ENCODE assay signal across 1 cellular context in the genomic region with DNA sequence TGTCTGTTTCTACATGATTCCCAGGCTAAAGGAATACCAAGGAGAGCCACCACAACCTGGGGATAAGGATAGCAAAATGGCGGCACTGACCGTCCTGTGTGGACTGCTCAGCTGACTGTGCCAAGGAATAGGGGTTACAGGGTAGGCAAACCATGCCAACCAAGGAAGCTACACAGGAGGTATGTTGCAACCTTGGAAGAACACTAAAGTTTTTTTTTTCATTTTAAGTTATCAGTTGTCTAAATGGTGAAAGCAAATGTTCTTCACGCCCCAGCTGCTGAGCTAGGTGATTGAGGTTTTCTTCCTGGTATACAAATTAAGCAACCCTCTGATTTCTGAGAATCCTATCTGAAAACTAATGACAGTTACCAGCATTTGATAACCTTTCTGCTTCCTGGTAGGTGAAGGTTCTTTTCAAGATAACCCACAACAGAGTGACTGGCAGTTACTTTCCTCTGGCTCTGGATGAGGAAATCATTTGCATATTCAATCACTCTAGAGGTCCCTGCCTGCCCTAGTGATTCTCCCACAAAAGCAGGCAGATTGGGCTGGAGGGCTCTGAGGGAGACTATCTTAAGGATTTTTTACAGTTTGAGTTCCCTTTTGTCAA.
TF ChIP-seq lines count a peak whose summit lies in the region.

No MANE protein-coding gene starts in this region.

TF ChIP-seq in GM23338, 12 proteins besides CTCF, POLR2A, EP300 and RAD21 (continued from another document):
- TF ChIP-seq, protein P1, sequence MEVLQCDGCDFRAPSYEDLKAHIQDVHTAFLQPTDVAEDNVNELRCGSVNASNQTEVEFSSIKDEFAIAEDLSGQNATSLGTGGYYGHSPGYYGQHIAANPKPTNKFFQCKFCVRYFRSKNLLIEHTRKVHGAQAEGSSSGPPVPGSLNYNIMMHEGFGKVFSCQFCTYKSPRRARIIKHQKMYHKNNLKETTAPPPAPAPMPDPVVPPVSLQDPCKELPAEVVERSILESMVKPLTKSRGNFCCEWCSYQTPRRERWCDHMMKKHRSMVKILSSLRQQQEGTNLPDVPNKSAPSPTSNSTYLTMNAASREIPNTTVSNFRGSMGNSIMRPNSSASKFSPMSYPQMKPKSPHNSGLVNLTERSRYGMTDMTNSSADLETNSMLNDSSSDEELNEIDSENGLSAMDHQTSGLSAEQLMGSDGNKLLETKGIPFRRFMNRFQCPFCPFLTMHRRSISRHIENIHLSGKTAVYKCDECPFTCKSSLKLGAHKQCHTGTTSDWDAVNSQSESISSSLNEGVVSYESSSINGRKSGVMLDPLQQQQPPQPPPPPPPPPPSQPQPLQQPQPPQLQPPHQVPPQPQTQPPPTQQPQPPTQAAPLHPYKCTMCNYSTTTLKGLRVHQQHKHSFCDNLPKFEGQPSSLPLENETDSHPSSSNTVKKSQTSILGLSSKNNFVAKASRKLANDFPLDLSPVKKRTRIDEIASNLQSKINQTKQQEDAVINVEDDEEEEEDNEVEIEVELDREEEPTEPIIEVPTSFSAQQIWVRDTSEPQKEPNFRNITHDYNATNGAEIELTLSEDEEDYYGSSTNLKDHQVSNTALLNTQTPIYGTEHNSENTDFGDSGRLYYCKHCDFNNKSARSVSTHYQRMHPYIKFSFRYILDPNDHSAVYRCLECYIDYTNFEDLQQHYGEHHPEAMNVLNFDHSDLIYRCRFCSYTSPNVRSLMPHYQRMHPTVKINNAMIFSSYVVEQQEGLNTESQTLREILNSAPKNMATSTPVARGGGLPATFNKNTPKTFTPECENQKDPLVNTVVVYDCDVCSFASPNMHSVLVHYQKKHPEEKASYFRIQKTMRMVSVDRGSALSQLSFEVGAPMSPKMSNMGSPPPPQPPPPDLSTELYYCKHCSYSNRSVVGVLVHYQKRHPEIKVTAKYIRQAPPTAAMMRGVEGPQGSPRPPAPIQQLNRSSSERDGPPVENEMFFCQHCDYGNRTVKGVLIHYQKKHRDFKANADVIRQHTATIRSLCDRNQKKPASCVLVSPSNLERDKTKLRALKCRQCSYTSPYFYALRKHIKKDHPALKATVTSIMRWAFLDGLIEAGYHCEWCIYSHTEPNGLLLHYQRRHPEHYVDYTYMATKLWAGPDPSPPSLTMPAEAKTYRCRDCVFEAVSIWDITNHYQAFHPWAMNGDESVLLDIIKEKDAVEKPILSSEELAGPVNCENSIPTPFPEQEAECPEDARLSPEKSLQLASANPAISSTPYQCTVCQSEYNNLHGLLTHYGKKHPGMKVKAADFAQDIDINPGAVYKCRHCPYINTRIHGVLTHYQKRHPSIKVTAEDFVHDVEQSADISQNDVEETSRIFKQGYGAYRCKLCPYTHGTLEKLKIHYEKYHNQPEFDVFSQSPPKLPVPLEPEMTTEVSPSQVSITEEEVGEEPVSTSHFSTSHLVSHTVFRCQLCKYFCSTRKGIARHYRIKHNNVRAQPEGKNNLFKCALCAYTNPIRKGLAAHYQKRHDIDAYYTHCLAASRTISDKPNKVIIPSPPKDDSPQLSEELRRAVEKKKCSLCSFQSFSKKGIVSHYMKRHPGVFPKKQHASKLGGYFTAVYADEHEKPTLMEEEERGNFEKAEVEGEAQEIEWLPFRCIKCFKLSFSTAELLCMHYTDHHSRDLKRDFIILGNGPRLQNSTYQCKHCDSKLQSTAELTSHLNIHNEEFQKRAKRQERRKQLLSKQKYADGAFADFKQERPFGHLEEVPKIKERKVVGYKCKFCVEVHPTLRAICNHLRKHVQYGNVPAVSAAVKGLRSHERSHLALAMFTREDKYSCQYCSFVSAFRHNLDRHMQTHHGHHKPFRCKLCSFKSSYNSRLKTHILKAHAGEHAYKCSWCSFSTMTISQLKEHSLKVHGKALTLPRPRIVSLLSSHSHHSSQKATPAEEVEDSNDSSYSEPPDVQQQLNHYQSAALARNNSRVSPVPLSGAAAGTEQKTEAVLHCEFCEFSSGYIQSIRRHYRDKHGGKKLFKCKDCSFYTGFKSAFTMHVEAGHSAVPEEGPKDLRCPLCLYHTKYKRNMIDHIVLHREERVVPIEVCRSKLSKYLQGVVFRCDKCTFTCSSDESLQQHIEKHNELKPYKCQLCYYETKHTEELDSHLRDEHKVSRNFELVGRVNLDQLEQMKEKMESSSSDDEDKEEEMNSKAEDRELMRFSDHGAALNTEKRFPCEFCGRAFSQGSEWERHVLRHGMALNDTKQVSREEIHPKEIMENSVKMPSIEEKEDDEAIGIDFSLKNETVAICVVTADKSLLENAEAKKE (CRISPR knock-in tag; IDR thresholded peaks at IDR 0.05), result no peak
- no peak for TF ChIP-seq CREB1 (CRISPR knock-in tag; IDR thresholded peaks at IDR 0.05; ENCODE audit: low read depth)
- TF ChIP-seq STAT1 (IDR thresholded peaks at IDR 0.05; ENCODE audit: unreplicated experiment), result no peak
- no peak for TF ChIP-seq ZNF114 (CRISPR knock-in tag; IDR thresholded peaks at IDR 0.05)
- no peak for TF ChIP-seq EZH2phosphoT487 (IDR thresholded peaks at IDR 0.05; ENCODE audit: unreplicated experiment)
